10 cellular contexts compared by ENCODE assay signal in genomic region chr9:128005938-128006337, GRCh38. TPM values are rescaled to one million over a fixed set of nuclear protein-coding genes. Genes with fewer than 3 reads are reported as not detected.
DNase-seq lines count a peak whose midpoint lies in the region; ATAC-seq, FAIRE-seq and TF ChIP-seq lines count a peak whose summit lies in the region.
"Had no signal": no experiment of that assay in that cellular context is flagged by ENCODE, and none has a peak within 500 bp of the region (broad histone marks: within the 10 kb centered on the region; RNA-seq: fewer than 3 reads in every experiment).

No MANE protein-coding gene starts in this region.

- H3K27me3 Mint-ChIP-seq in activated T-cell treated with anti-CD3 and anti-CD28 coated beads, Interleukin-2, amount 50 U/mL, for 24 hours, result no peaks in the 10 kb centered on the region
- no peaks in the 10 kb centered on the region for H3K27me3 Mint-ChIP-seq in type B pancreatic cell

- H3K4me3 ChIP-seq in HepG2 (replicated peaks in 1 of 3; ENCODE audit: insufficient read depth in 1 of 3, low read depth in 2 of 3, low read length in 3 of 3), result no peak overlapping the region

- H3K4me1 ChIP-seq in HepG2 (ENCODE audit: insufficient read depth, low read length), result peaks cover 70% of the 10 kb centered on the region

- 0 out of 2 replicates have a peak, but pooled peaks have one; percentile 19 for TF ChIP-seq RAD21 in HepG2 (CRISPR knock-in tag; IDR thresholded peaks at IDR 0.05)

- H3K27me3 ChIP-seq in HepG2 (ENCODE audit: control insufficient read depth in 1 of 2, insufficient read depth in 2 of 2, low read length in 2 of 2), result peaks cover 0 to 4% of the 10 kb centered on the region in 2 experiments; a peak in 2 of 5 replicates

- TF ChIP-seq CTCF in VCaP (conservative IDR thresholded peaks at IDR 0.05) (no peak), HepG2 (CRISPR knock-in tag; IDR thresholded peaks at IDR 0.05) (peak; percentile 34; the same call in 1 of the 2 replicates), type B pancreatic cell (conservative IDR thresholded peaks at IDR 0.05) (no peak)

- TF ChIP-seq EP300 in HepG2 (IDR thresholded peaks at IDR 0.05; ENCODE audit: low read depth in 2 of 2, low read length in 2 of 2) (no peak; a peak in 1 of 4 replicates), HepG2 (CRISPR knock-in tag; IDR thresholded peaks at IDR 0.05; ENCODE audit: borderline replicate concordance) (peak; percentile 29; the same call in 1 of the 2 replicates)

- POLR2A ChIA-PET in HepG2 (lab: Yijun Ruan, JAX), result interaction anchor here (1.1 kb wide), 1 partner anchor 11 kb away, joined by 3 read pairs; no protein-coding TSS in a partner anchor

- peak overlapping the region; percentile 76 for H3K27ac Mint-ChIP-seq in activated T-cell treated with anti-CD3 and anti-CD28 coated beads, Interleukin-2, amount 50 U/mL, for 24 hours
- peak overlapping the region; percentile 51 for H3K27ac Mint-ChIP-seq in type B pancreatic cell

- H3K36me3 ChIP-seq in HepG2 (replicated peaks in 1 of 2; ENCODE audit: control insufficient read depth in 1 of 2, insufficient read depth in 2 of 2, low read length in 2 of 2), result no peaks in the 10 kb centered on the region

- CTCF ChIA-PET in HepG2 (lab: Yijun Ruan, JAX; ENCODE audit: low intra/inter-chr PET ratio, low total read pairs), result interaction anchor here (1.2 kb wide), 1 partner anchor 51 kb away, joined by 3 read pairs; no protein-coding TSS in a partner anchor

- no peak for TF ChIP-seq POLR2A in HepG2 (IDR thresholded peaks at IDR 0.05; ENCODE audit: insufficient read depth in 1 of 2, low read depth in 2 of 2, low read length in 2 of 2)

- H3K4me3 Mint-ChIP-seq in activated T-cell treated with anti-CD3 and anti-CD28 coated beads, Interleukin-2, amount 50 U/mL, for 24 hours, result peak overlapping the region; percentile 46
- H3K4me3 Mint-ChIP-seq in type B pancreatic cell, result no peak overlapping the region

- intact Hi-C loops in HepG2 (cut with micrococcal nuclease; ENCODE audit: unreplicated experiment), result no loop called here

- FAIRE-seq in HepG2 (lab: Jason Lieb, UNC) (no peak), GM19239 (lab: Jason Lieb, UNC) (no peak)

- peaks cover 4% of the 10 kb centered on the region for H3K36me3 Mint-ChIP-seq in activated T-cell treated with anti-CD3 and anti-CD28 coated beads, Interleukin-2, amount 50 U/mL, for 24 hours (ENCODE audit: low read depth)
- no peaks in the 10 kb centered on the region for H3K36me3 Mint-ChIP-seq in type B pancreatic cell

- H3K79me2 ChIP-seq in HepG2 (ENCODE audit: insufficient read depth, low read length), result no peaks in the 10 kb centered on the region

- ATAC-seq in HepG2 (peak; percentile 88), GM18870 (IDR thresholded peaks at IDR 0.05; ENCODE audit: unreplicated experiment) (no peak), HG03108 (IDR thresholded peaks at IDR 0.05; ENCODE audit: unreplicated experiment) (no peak)

- no peak overlapping the region for H2AFZ ChIP-seq in HepG2 (ENCODE audit: low read length)

- no TSS peak for BruUV-seq in HepG2 (replicated peaks; lab: Mats Ljungman, UMichigan)

- H3K9me3 Mint-ChIP-seq in activated T-cell treated with anti-CD3 and anti-CD28 coated beads, Interleukin-2, amount 50 U/mL, for 24 hours, result peaks cover 3% of the 10 kb centered on the region
- H3K9me3 Mint-ChIP-seq in type B pancreatic cell, result no peaks in the 10 kb centered on the region

- H3K4me1 Mint-ChIP-seq in activated T-cell treated with anti-CD3 and anti-CD28 coated beads, Interleukin-2, amount 50 U/mL, for 24 hours (ENCODE audit: low read depth), result peaks cover 48% of the 10 kb centered on the region
- H3K4me1 Mint-ChIP-seq in type B pancreatic cell (ENCODE audit: unreplicated experiment), result peaks cover 28% of the 10 kb centered on the region

- H3K9me3 ChIP-seq in HepG2 (ENCODE audit: low read length), result no peaks in the 10 kb centered on the region

- H3K27ac ChIP-seq in VCaP, result peak overlapping the region; percentile 87
- H3K27ac ChIP-seq in HepG2 (ENCODE audit: extremely low read length, insufficient read depth, low read length), result peak overlapping the region; percentile 26

- peak overlapping the region; percentile 53 for H3K4me2 ChIP-seq in HepG2 (ENCODE audit: low read depth, low read length)

- in situ Hi-C loops in HepG2 (cut with HindIII; ENCODE audit: extremely low pct_ligation_motif_present, low pct_unique_long_range_greater_than_20kb), result no loop called here

- H4K20me1 ChIP-seq in HepG2 (ENCODE audit: insufficient read depth, low read length), result no peaks in the 10 kb centered on the region

- peak; percentile 43 for DNase-seq in activated T-cell treated with anti-CD3 and anti-CD28 coated beads, Interleukin-2, amount 50 U/mL, for 24 hours
- DNase-seq in activated T-cell treated with anti-CD3 and anti-CD28 coated beads for 4 hours, result no peak
- DNase-seq in HepG2 (ENCODE audit: low spot score), result peak; percentile 56
- DNase-seq in type B pancreatic cell (ENCODE audit: extremely low spot score, unreplicated experiment), result no peak
- no peak for DNase-seq in GM19239 (ENCODE audit: insufficient read length, low spot score)
- DNase-seq: amygdala, T-helper 1 cell had no signal

- 2% methylated on average over 4 of the region's 11 CpGs for WGBS in HepG2 (ENCODE audit: low lambda C conversion rate)

- no peak overlapping the region for H3K9ac ChIP-seq in HepG2 (ENCODE audit: insufficient read depth, low read depth, low read length)

TF ChIP-seq in HepG2, 621 proteins besides CTCF, POLR2A, EP300 and RAD21 (continues in another document):
- no peak for TF ChIP-seq ATAD3A (CRISPR knock-in tag; IDR thresholded peaks at IDR 0.05)
- TF ChIP-seq YEATS2 (CRISPR knock-in tag; IDR thresholded peaks at IDR 0.05; ENCODE audit: borderline replicate concordance), result no peak
- no peak for TF ChIP-seq CHCHD3 (CRISPR knock-in tag; IDR thresholded peaks at IDR 0.05)
- TF ChIP-seq E2F2 (CRISPR knock-in tag; IDR thresholded peaks at IDR 0.05; ENCODE audit: borderline replicate concordance), result no peak
- no peak for TF ChIP-seq ZNF329 (CRISPR knock-in tag; IDR thresholded peaks at IDR 0.05; ENCODE audit: low read depth)
- TF ChIP-seq, protein P1, sequence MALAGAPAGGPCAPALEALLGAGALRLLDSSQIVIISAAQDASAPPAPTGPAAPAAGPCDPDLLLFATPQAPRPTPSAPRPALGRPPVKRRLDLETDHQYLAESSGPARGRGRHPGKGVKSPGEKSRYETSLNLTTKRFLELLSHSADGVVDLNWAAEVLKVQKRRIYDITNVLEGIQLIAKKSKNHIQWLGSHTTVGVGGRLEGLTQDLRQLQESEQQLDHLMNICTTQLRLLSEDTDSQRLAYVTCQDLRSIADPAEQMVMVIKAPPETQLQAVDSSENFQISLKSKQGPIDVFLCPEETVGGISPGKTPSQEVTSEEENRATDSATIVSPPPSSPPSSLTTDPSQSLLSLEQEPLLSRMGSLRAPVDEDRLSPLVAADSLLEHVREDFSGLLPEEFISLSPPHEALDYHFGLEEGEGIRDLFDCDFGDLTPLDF (CRISPR knock-in tag; IDR thresholded peaks at IDR 0.05), result no peak
- TF ChIP-seq ATF5 (CRISPR knock-in tag; IDR thresholded peaks at IDR 0.05; ENCODE audit: low read depth), result no peak
- TF ChIP-seq THAP7 (CRISPR knock-in tag; IDR thresholded peaks at IDR 0.05), result no peak

RNA-seq across cellular contexts. Expression of gene EEIG1, which starts 25.1 kb away (rescaled TPM):
- total RNA-seq in HepG2 (2016; rRNA removed; fragmentation: Illumina TruSeq; extraction: Trizol), result 16.1 and 16.6 TPM in 2 replicates
- total RNA-seq in HepG2 (2016; cell fraction: cytosol; rRNA removed; fragmentation: Illumina TruSeq; extraction: Trizol; ENCODE audit: low read depth), result 10.4 and 11.3 TPM in 2 replicates
- total RNA-seq in HepG2 (2016; cell fraction: insoluble cytoplasmic fraction; rRNA removed; fragmentation: Illumina TruSeq; extraction: Trizol), result 12.3 and 17.2 TPM in 2 replicates
- 21.5 and 21.9 TPM in 2 replicates for total RNA-seq in HepG2 (2016; cell fraction: membrane; rRNA removed; fragmentation: Illumina TruSeq; extraction: Trizol)
- total RNA-seq in HepG2 (2016; cell fraction: nucleus; rRNA removed; fragmentation: Illumina TruSeq; extraction: Trizol), result 20.0 and 24.0 TPM in 2 replicates
- 25.2 and 30.1 TPM in 2 replicates for polyA plus RNA-seq in HepG2 (2011; rRNA removed)
- 19.7 and 22.7 TPM in 2 replicates for polyA plus RNA-seq in HepG2 (2011; cell fraction: cytosol; rRNA removed)
- 108 and 126 TPM in 2 replicates for polyA plus RNA-seq in HepG2 (2011; cell fraction: nucleus; rRNA removed)
- 22.5 and 36.8 TPM in 2 replicates for polyA plus RNA-seq in HepG2 (2012)
- polyA plus RNA-seq in HepG2 (2016; cell fraction: cytosol; fragmentation: Illumina TruSeq; extraction: Trizol; ENCODE audit: low read depth), result 3.8 and 4.2 TPM in 2 replicates
- 24.1 and 30.7 TPM in 2 replicates for polyA plus RNA-seq in HepG2 (2016; cell fraction: insoluble cytoplasmic fraction; fragmentation: Illumina TruSeq; extraction: Trizol; ENCODE audit: low read depth)
- 16.7 and 17.4 TPM in 2 replicates for polyA plus RNA-seq in HepG2 (2016; cell fraction: membrane; fragmentation: Illumina TruSeq; extraction: Trizol; ENCODE audit: low read depth)
- polyA plus RNA-seq in HepG2 (2016; cell fraction: nucleus; fragmentation: Illumina TruSeq; extraction: Trizol; ENCODE audit: insufficient read depth, low read depth), result 72.4 and 76.1 TPM in 2 replicates
- polyA minus RNA-seq in HepG2 (2011; rRNA and poly(A)+ RNA removed; ENCODE audit: low replicate concordance), result 25.3 and 40.6 TPM in 2 replicates
- 8.3 and 11.4 TPM in 2 replicates for polyA minus RNA-seq in HepG2 (2011; cell fraction: cytosol; rRNA and poly(A)+ RNA removed)
- 25.0 and 25.4 TPM in 2 replicates for polyA minus RNA-seq in HepG2 (2011; cell fraction: nucleus; rRNA and poly(A)+ RNA removed)
- total RNA-seq in type B pancreatic cell (ENCODE audit: low replicate concordance), result 61.1 and 74.8 TPM in 2 replicates

Comparison
In these comparisons a context has a peak if more than half of its experiments do, and no peak if none do; other contexts are left out.
1. DNase-seq: peak in activated T-cell treated with anti-CD3 and anti-CD28 coated beads, Interleukin-2, amount 50 U/mL, for 24 hours (single experiment) and HepG2 (single experiment); none in activated T-cell treated with anti-CD3 and anti-CD28 coated beads for 4 hours (single experiment), type B pancreatic cell (single experiment) and GM19239 (single experiment).